In the genomic region with DNA sequence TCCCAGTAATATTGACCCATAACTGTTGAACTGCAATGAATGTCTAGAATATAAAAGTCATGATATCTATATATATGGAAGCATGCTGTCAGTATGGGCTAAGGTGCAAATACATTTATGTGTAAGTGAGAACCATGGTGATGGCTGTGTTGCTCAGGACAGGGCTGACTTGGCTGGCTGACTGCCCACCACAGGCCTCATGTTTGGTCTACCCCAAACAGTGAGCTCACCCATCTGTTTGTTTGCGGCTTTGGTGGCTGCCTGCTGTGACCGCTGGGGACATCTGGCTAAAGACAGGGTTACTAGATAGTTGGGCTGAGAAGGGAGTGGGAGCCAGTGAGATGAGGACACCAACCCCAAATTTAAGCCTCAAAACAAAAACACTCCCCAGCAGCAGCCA, we compare ENCODE assay signal across 8 cellular contexts. TPM values are rescaled to one million over a fixed set of nuclear protein-coding genes. Genes with fewer than 3 reads are reported as not detected.
DNase-seq lines count a peak whose midpoint lies in the region; ATAC-seq and TF ChIP-seq lines count a peak whose summit lies in the region.

No MANE protein-coding gene starts in this region.

- peak overlapping the region; percentile 97 for H3K4me2 ChIP-seq in BLaER1
- no peak overlapping the region for H3K4me2 ChIP-seq in mesenchymal stem cell (ENCODE audit: low read length, poor library complexity, severe bottlenecking)

- no peak overlapping the region for H4K8ac ChIP-seq in mesenchymal stem cell (ENCODE audit: low read length)

- WGBS in mesenchymal stem cell: no CpG with 5 or more reads among the region's 2 CpGs

- H3K4me3 ChIP-seq in BLaER1 (no peak overlapping the region), mesenchymal stem cell (ENCODE audit: insufficient read depth in 1 of 2, low read depth in 1 of 2, low read length in 2 of 2) (peak overlapping the region in 1 of 2 experiments; percentile 89)

- no peak overlapping the region for H3K23ac ChIP-seq in mesenchymal stem cell (ENCODE audit: low read length in 2 of 2)

- H3K4ac ChIP-seq in mesenchymal stem cell (ENCODE audit: low read depth in 1 of 2, low read length in 2 of 2): no peak overlapping the region

- no peaks in the 10 kb centered on the region for H3K79me1 ChIP-seq in mesenchymal stem cell (replicated peaks; ENCODE audit: low read length, poor library complexity, severe bottlenecking)

- POLR2A ChIA-PET in HEK293T (lab: Yijun Ruan, JAX): no interaction called here

- H3K4me1 ChIP-seq in BLaER1 (peaks cover 64% of the 10 kb centered on the region), mesenchymal stem cell (ENCODE audit: control insufficient read depth, insufficient read depth, low read depth, low read length) (peaks cover 27% of the 10 kb centered on the region)

- CTCF ChIA-PET in HEK293T (lab: Yijun Ruan, JAX): no interaction called here

- no peak overlapping the region for H2BK120ac ChIP-seq in mesenchymal stem cell (ENCODE audit: low read depth, low read length)

- H3K36me3 ChIP-seq in BLaER1 (peaks cover 71% of the 10 kb centered on the region), mesenchymal stem cell (ENCODE audit: control insufficient read depth in 1 of 2, insufficient read depth in 2 of 2, low read depth in 1 of 2, low read length in 2 of 2) (peaks cover 3 to 96% of the 10 kb centered on the region in 2 experiments)

- H3K9ac ChIP-seq in BLaER1 (no peak overlapping the region), mesenchymal stem cell (ENCODE audit: low read length) (peak overlapping the region; percentile 96)

- H3K14ac ChIP-seq in mesenchymal stem cell (ENCODE audit: low read length in 2 of 2): peak overlapping the region in 1 of 2 experiments; percentile 13

- H3K27ac ChIP-seq in BLaER1 (peak overlapping the region; percentile 29; the same call in 1 of the 2 replicates), mesenchymal stem cell (ENCODE audit: low read length, poor library complexity, severe bottlenecking) (peak overlapping the region; percentile 21)

- peak overlapping the region in 1 of 2 experiments; percentile 72 for H3K18ac ChIP-seq in mesenchymal stem cell (ENCODE audit: low read depth in 1 of 2, low read length in 2 of 2)

- H3K27me3 ChIP-seq in BLaER1 (no peaks in the 10 kb centered on the region), mesenchymal stem cell (ENCODE audit: control insufficient read depth in 1 of 2, insufficient read depth in 1 of 2, low read length in 2 of 2) (no peaks in the 10 kb centered on the region)

- H3K9me3 ChIP-seq in BLaER1 (peaks cover 23% of the 10 kb centered on the region), mesenchymal stem cell (ENCODE audit: control insufficient read depth, low read length) (peaks cover 4% of the 10 kb centered on the region)

- no peak overlapping the region for H2BK15ac ChIP-seq in mesenchymal stem cell (ENCODE audit: low read depth, poor library complexity, severe bottlenecking)

- peak; percentile 42 for ATAC-seq in GM18873 (IDR thresholded peaks at IDR 0.05; ENCODE audit: low FRiP score, unreplicated experiment)
- ATAC-seq in HG03045 (IDR thresholded peaks at IDR 0.05; ENCODE audit: unreplicated experiment): peak; percentile 50

- H2AFZ ChIP-seq in mesenchymal stem cell (ENCODE audit: low read depth, low read length): no peak overlapping the region

- peaks cover 92% of the 10 kb centered on the region for H4K20me1 ChIP-seq in BLaER1

- peak; percentile 63 for DNase-seq in activated CD4-positive, CD25-positive, alpha-beta regulatory T cell treated with anti-CD3 and anti-CD28 coated beads, Interleukin-2, amount 50 U/mL, for 72 hours
- DNase-seq in mesenchymal stem cell (peak; percentile 60), HK-2 (ENCODE audit: unreplicated experiment) (no peak), NCI-H1105 treated with DMSO at 0.1 percent for 48 hours (lab: John Stamatoyannopoulos, UW) (no peak), HEK293T (ENCODE audit: extremely low spot score) (no peak)

- no peak overlapping the region for H4K91ac ChIP-seq in mesenchymal stem cell (ENCODE audit: low read length)

- H2BK12ac ChIP-seq in mesenchymal stem cell (ENCODE audit: low read length in 2 of 2): peak overlapping the region in 1 of 2 experiments; percentile 35

- no peak overlapping the region for H2BK5ac ChIP-seq in mesenchymal stem cell (ENCODE audit: low read depth, low read length, poor library complexity, severe bottlenecking)

- H2AK5ac ChIP-seq in mesenchymal stem cell (ENCODE audit: low read length, severe bottlenecking): peak overlapping the region; percentile 59

TF ChIP-seq in HEK293T, 16 proteins besides CTCF, POLR2A, EP300 and RAD21:
- TF ChIP-seq L3MBTL2 (conservative IDR thresholded peaks at IDR 0.05) (no peak), ELF4 (IDR thresholded peaks at IDR 0.05) (no peak), ZNF384 (IDR thresholded peaks at IDR 0.05) (no peak), HDGF (IDR thresholded peaks at IDR 0.05; ENCODE audit: borderline replicate concordance) (no peak), CTBP1 (IDR thresholded peaks at IDR 0.05; ENCODE audit: borderline replicate concordance) (no peak)

RNA-seq across cellular contexts. Expression of a gene that starts 6.3 kb away (rescaled TPM):
- 1,373 TPM for polyA plus RNA-seq in mesenchymal stem cell (2013, experiment 1 of 2)
- polyA plus RNA-seq in mesenchymal stem cell (2013, experiment 2 of 2): 1,315 TPM

Comparison
In these comparisons a context has a peak if more than half of its experiments do, and no peak if none do; other contexts are left out.
1. DNase-seq: peak in activated CD4-positive, CD25-positive, alpha-beta regulatory T cell treated with anti-CD3 and anti-CD28 coated beads, Interleukin-2, amount 50 U/mL, for 72 hours (single experiment) and mesenchymal stem cell (single experiment); none in HK-2 (single experiment), NCI-H1105 treated with DMSO at 0.1 percent for 48 hours (single experiment) and HEK293T (single experiment).